18 cellular contexts compared by ENCODE assay signal in genomic region chr7:24713039-24713793, GRCh38.
"Had no signal": no experiment of that assay in that cellular context is flagged by ENCODE, and none has a peak within 500 bp of the region (broad histone marks: within the 10 kb centered on the region; RNA-seq: fewer than 3 reads in every experiment).

No MANE protein-coding gene starts in this region.

- H3K9me3 Mint-ChIP-seq: activated naive CD4-positive, alpha-beta T cell treated with anti-CD3 and anti-CD28 coated beads, Interleukin-2, amount 50 U/mL, for 72 hours; naive thymus-derived CD8-positive, alpha-beta T cell; stimulated activated effector memory CD8-positive, alpha-beta T cell treated with anti-CD3 and anti-CD28 coated beads, Interleukin-12 subunit alpha, Interleukin-12 subunit beta, amount 100 ng/mL, for 72 hours; type B pancreatic cell had no signal

- H3K4me3 Mint-ChIP-seq: naive thymus-derived CD8-positive, alpha-beta T cell; stimulated activated effector memory CD8-positive, alpha-beta T cell treated with anti-CD3 and anti-CD28 coated beads, Interleukin-12 subunit alpha, Interleukin-12 subunit beta, amount 100 ng/mL, for 72 hours; type B pancreatic cell had no signal

- H3K27ac Mint-ChIP-seq: activated naive CD4-positive, alpha-beta T cell treated with anti-CD3 and anti-CD28 coated beads, Interleukin-2, amount 50 U/mL, for 72 hours; stimulated activated effector memory CD8-positive, alpha-beta T cell treated with anti-CD3 and anti-CD28 coated beads, Interleukin-12 subunit alpha, Interleukin-12 subunit beta, amount 100 ng/mL, for 72 hours; type B pancreatic cell had no signal

- ATAC-seq: activated naive CD4-positive, alpha-beta T cell treated with anti-CD3 and anti-CD28 coated beads, Interleukin-2, amount 50 U/mL, for 72 hours; heart right ventricle; naive thymus-derived CD8-positive, alpha-beta T cell; stimulated activated effector memory CD8-positive, alpha-beta T cell treated with anti-CD3 and anti-CD28 coated beads, Interleukin-12 subunit alpha, Interleukin-12 subunit beta, amount 100 ng/mL, for 72 hours had no signal

- FAIRE-seq: astrocyte, endothelial cell of umbilical vein had no signal

- DNase-seq: activated CD4-positive, alpha-beta T cell treated with anti-CD3 and anti-CD28 coated beads, Interleukin-2, amount 50 U/mL, for 48 hours; activated effector memory CD4-positive, alpha-beta T cell treated with anti-CD3 and anti-CD28 coated beads, Interleukin-2, amount 50 U/mL, for 16 hours; activated T-cell treated with anti-CD3 and anti-CD28 coated beads, Interleukin-2, amount 50 U/mL, for 48 hours; effector CD8-positive, alpha-beta T cell; esophagus squamous epithelium; heart right ventricle; kidney glomerular epithelial cell; mesendoderm; naive thymus-derived CD8-positive, alpha-beta T cell; stimulated activated CD4-positive, alpha-beta T cell treated with anti-CD3 and anti-CD28 coated beads, Interleukin-15, amount 100 ng/mL, for 24 hours; stimulated activated CD4-positive, alpha-beta T cell treated with anti-CD3 and anti-CD28 coated beads, Interleukin-4, amount 100 ng/mL, for 1 hour; stomach; WERI-Rb-1 had no signal

- H3K36me3 Mint-ChIP-seq: naive thymus-derived CD8-positive, alpha-beta T cell; stimulated activated effector memory CD8-positive, alpha-beta T cell treated with anti-CD3 and anti-CD28 coated beads, Interleukin-12 subunit alpha, Interleukin-12 subunit beta, amount 100 ng/mL, for 72 hours had no signal
